Comparison of ENCODE assay signal across 27 cellular contexts in the genomic region with DNA sequence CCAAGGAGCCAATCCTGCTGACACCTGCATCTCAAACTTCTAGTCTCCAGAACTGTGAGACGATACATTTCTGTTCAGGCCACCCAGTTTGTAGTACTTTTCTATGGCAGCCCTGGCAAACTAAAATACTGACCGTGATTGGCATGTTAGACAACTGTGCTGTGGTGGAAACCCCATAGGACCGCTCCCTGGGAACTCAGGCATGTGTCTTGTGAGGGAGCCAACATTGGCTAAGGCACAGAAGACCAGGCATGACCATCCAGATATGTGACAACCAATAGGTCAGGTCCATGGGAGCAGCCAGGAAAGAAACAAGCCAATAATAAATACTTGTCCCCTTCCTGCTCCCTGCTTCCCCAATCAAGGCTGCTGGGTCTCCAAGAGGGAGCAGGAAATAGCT.
DNase-seq lines count a peak whose midpoint lies in the region; ATAC-seq, FAIRE-seq and TF ChIP-seq lines count a peak whose summit lies in the region.
"Had no signal": no experiment of that assay in that cellular context is flagged by ENCODE, and none has a peak within 500 bp of the region (broad histone marks: within the 10 kb centered on the region; RNA-seq: fewer than 3 reads in every experiment).

No MANE protein-coding gene starts in this region.

- H3K9ac ChIP-seq in BLaER1 treated with 17β-estradiol and CSF1 and Interleukin-3, amounts not matched to agents 10 nM and 100 nM, result no peak overlapping the region
- no peak overlapping the region for H3K9ac ChIP-seq in Karpas-422 (ENCODE audit: low read length)

- H4K20me1 ChIP-seq in BLaER1 treated with 17β-estradiol and CSF1 and Interleukin-3, amounts not matched to agents 10 nM and 100 nM, result no peaks in the 10 kb centered on the region
- H4K20me1 ChIP-seq in Karpas-422 (ENCODE audit: insufficient read depth, low read depth, low read length), result no peaks in the 10 kb centered on the region

- no peaks in the 10 kb centered on the region for H3K36me3 Mint-ChIP-seq in effector memory CD8-positive, alpha-beta T cell (ENCODE audit: insufficient read depth)
- H3K36me3 Mint-ChIP-seq: CD14-positive monocyte; CD4-positive, alpha-beta memory T cell; CD4-positive, CD25-positive, alpha-beta regulatory T cell; CD8-positive, alpha-beta memory T cell had no signal

- no peaks in the 10 kb centered on the region for H3K4me1 Mint-ChIP-seq in effector memory CD8-positive, alpha-beta T cell (ENCODE audit: low read depth in 2 of 2)
- H3K4me1 Mint-ChIP-seq: CD14-positive monocyte; CD4-positive, alpha-beta memory T cell; CD4-positive, CD25-positive, alpha-beta regulatory T cell; CD8-positive, alpha-beta memory T cell had no signal

- no peak overlapping the region for H3K4me3 ChIP-seq in BLaER1 treated with 17β-estradiol and CSF1 and Interleukin-3, amounts not matched to agents 10 nM and 100 nM
- H3K4me3 ChIP-seq in pancreas (no peak overlapping the region), Karpas-422 (ENCODE audit: low read length) (no peak overlapping the region), gastroesophageal sphincter (no peak overlapping the region)
- H3K4me3 ChIP-seq: GM12878 had no signal

- TF ChIP-seq CTCF in pancreas (IDR thresholded peaks at IDR 0.05), result no peak
- TF ChIP-seq CTCF in gastroesophageal sphincter (IDR thresholded peaks at IDR 0.05), result no peak

- no peaks in the 10 kb centered on the region for H3K79me2 ChIP-seq in Karpas-422 (ENCODE audit: low read length)

- no peak for TF ChIP-seq EP300 in gastroesophageal sphincter (IDR thresholded peaks at IDR 0.05)

- H3K9me3 Mint-ChIP-seq in effector memory CD8-positive, alpha-beta T cell, result peaks cover 7 to 13% of the 10 kb centered on the region in 2 donors

- no peaks in the 10 kb centered on the region for H3K27me3 Mint-ChIP-seq in effector memory CD8-positive, alpha-beta T cell
- H3K27me3 Mint-ChIP-seq: CD4-positive, alpha-beta memory T cell; CD4-positive, CD25-positive, alpha-beta regulatory T cell had no signal

- peaks cover 24 to 61% (median 39%) of the 10 kb centered on the region in 11 experiments for H3K9me3 ChIP-seq in BLaER1 treated with 17β-estradiol and CSF1 and Interleukin-3, amounts not matched to agents 10 nM and 100 nM (replicated peaks in 1 of 11)
- no peaks in the 10 kb centered on the region for H3K9me3 ChIP-seq in pancreas
- no peaks in the 10 kb centered on the region for H3K9me3 ChIP-seq in Karpas-422 (ENCODE audit: low read length)
- peaks cover 0 to 15% (median 0%) of the 10 kb centered on the region in 3 donors for H3K9me3 ChIP-seq in gastroesophageal sphincter
- H3K9me3 ChIP-seq: BE2C had no signal

- H3K36me3 ChIP-seq in BLaER1 treated with 17β-estradiol and CSF1 and Interleukin-3, amounts not matched to agents 10 nM and 100 nM, result peaks cover 0 to 10% (median 0%) of the 10 kb centered on the region in 11 experiments; a peak in 1 of 22 replicates
- H3K36me3 ChIP-seq in pancreas (no peaks in the 10 kb centered on the region), Karpas-422 (ENCODE audit: insufficient read depth, low read length) (no peaks in the 10 kb centered on the region), gastroesophageal sphincter (no peaks in the 10 kb centered on the region)
- H3K36me3 ChIP-seq: BE2C had no signal

- intact Hi-C loops in pancreas (cut with DNase I), result no loop called here

- DNase-seq in myocyte (ENCODE audit: low read depth) (peak; percentile 81), pancreas (peak in 4 of 6 donors; percentile 34 to 59 (median 44)), Karpas-422 (no peak), midbrain (lab: John Stamatoyannopoulos, UW) (no peak)
- DNase-seq in effector memory CD8-positive, alpha-beta T cell, result no peak
- DNase-seq: 8988T; ACHN; BE2C; C1 segment of cervical spinal cord; CD4-positive, alpha-beta memory T cell; CD4-positive, CD25-positive, alpha-beta regulatory T cell; CD8-positive, alpha-beta memory T cell; COR-L47; DMS 273 treated with DMSO at 0.1 percent for 48 hours; DMS153; DMS53; DMS79; DND-41; EL; GDM1 had no signal

- FAIRE-seq in pancreas (lab: Jason Lieb, UNC), result no peak
- FAIRE-seq: A204.1, GM12878, GM12892, GM18507 had no signal

- no peak overlapping the region for H3K4me3 Mint-ChIP-seq in effector memory CD8-positive, alpha-beta T cell
- H3K4me3 Mint-ChIP-seq: CD14-positive monocyte; CD4-positive, alpha-beta memory T cell; CD8-positive, alpha-beta memory T cell had no signal

- no peak overlapping the region for H3K27ac ChIP-seq in BLaER1 treated with 17β-estradiol and CSF1 and Interleukin-3, amounts not matched to agents 10 nM and 100 nM
- H3K27ac ChIP-seq in pancreas (no peak overlapping the region), Karpas-422 (ENCODE audit: low read length) (no peak overlapping the region), gastroesophageal sphincter (no peak overlapping the region)

- peak overlapping the region in 6 of 11 experiments; percentile 4 to 65 (median 22); a peak in 8 of 22 replicates for H3K4me2 ChIP-seq in BLaER1 treated with 17β-estradiol and CSF1 and Interleukin-3, amounts not matched to agents 10 nM and 100 nM
- no peak overlapping the region for H3K4me2 ChIP-seq in Karpas-422 (ENCODE audit: low read depth, low read length, poor library complexity, severe bottlenecking)

- no peaks in the 10 kb centered on the region for H3K9me2 ChIP-seq in Karpas-422 (replicated peaks; ENCODE audit: insufficient read depth, low read length)

- no peak for TF ChIP-seq POLR2A in gastroesophageal sphincter (IDR thresholded peaks at IDR 0.05)

- H3K27ac Mint-ChIP-seq in effector memory CD8-positive, alpha-beta T cell, result no peak overlapping the region
- H3K27ac Mint-ChIP-seq: CD14-positive monocyte; CD4-positive, alpha-beta memory T cell; CD4-positive, CD25-positive, alpha-beta regulatory T cell had no signal

- H3K27me3 ChIP-seq in BLaER1 treated with 17β-estradiol and CSF1 and Interleukin-3, amounts not matched to agents 10 nM and 100 nM, result no peaks in the 10 kb centered on the region
- no peaks in the 10 kb centered on the region for H3K27me3 ChIP-seq in pancreas
- no peaks in the 10 kb centered on the region for H3K27me3 ChIP-seq in Karpas-422 (ENCODE audit: low read length)
- no peaks in the 10 kb centered on the region for H3K27me3 ChIP-seq in gastroesophageal sphincter
- H3K27me3 ChIP-seq: BE2C had no signal

- ATAC-seq in pancreas (peak; percentile 60 to 92 (median 88)), gastroesophageal sphincter (no peak)
- no peak for ATAC-seq in effector memory CD8-positive, alpha-beta T cell (replicated peaks)
- ATAC-seq: GM12878 had no signal

- WGBS in pancreas, 2 donors, result 38 to 42% methylated on average over 3 of the region's 3 CpGs
- 92 to 96% methylated on average over 2 to 3 of the region's 3 CpGs for WGBS in gastroesophageal sphincter (ENCODE audit: low coverage in 1 of 2), 2 donors

- no peak overlapping the region for H2AFZ ChIP-seq in Karpas-422 (ENCODE audit: low read length)

- H3K4me1 ChIP-seq in BLaER1 treated with 17β-estradiol and CSF1 and Interleukin-3, amounts not matched to agents 10 nM and 100 nM, result peaks cover 16 to 39% (median 34%) of the 10 kb centered on the region in 10 experiments
- H3K4me1 ChIP-seq in pancreas (no peaks in the 10 kb centered on the region), Karpas-422 (ENCODE audit: low read length) (no peaks in the 10 kb centered on the region), gastroesophageal sphincter (no peaks in the 10 kb centered on the region)
- H3K4me1 ChIP-seq: BE2C had no signal

Comparison
In these comparisons a context has a peak if more than half of its experiments do, and no peak if none do; other contexts are left out.
1. DNase-seq: peak in myocyte (single experiment) and pancreas (4 of 6); none in effector memory CD8-positive, alpha-beta T cell (0 of 3), Karpas-422 (single experiment) and midbrain (single experiment).
2. ATAC-seq: peak in pancreas (4 of 4); none in effector memory CD8-positive, alpha-beta T cell (single experiment) and gastroesophageal sphincter (single experiment).